Comparison of ENCODE assay signal across 8 cellular contexts in the genomic region with DNA sequence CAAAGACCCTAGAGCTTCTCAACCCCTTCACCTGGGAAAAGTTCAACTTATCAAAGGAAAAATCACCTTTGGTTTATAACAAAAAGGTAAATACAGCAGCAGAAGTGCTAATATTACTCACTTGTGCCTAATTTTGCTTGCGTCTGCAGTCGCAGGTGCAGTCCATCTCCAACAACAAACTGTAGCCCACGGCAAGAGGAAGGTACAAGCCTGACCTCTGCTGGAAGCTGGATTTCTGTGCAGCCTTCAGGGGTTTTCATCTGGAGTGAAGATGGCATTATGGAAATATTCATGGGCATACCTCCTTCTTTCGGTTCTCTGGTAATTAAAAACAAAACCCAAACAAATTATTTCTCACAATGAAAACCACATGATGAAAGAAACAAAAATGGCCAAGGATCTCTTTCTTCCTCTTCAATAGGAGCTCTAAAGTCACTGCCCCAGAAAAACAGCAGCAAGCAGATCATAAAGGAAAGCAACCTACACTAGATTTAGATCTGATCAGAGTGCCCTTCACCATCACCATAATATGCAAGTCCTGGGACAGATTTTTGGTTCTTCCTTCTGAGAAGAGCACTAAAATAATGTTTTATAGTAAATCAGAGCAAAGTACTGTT. TPM values are rescaled to one million over a fixed set of nuclear protein-coding genes. Genes with fewer than 3 reads are reported as not detected.
DNase-seq lines count a peak whose midpoint lies in the region; ATAC-seq and TF ChIP-seq lines count a peak whose summit lies in the region.

No MANE protein-coding gene starts in this region.

- no peak overlapping the region for H3K27ac Mint-ChIP-seq in activated naive CD4-positive, alpha-beta T cell treated with anti-CD3 and anti-CD28 coated beads for 36 hours

- H3K27me3 ChIP-seq in Peyer's patch, result no peaks in the 10 kb centered on the region

- H3K36me3 ChIP-seq in Peyer's patch, result no peaks in the 10 kb centered on the region

- TF ChIP-seq CTCF in Peyer's patch (IDR thresholded peaks at IDR 0.05), result peak in 5 of 6 experiments; percentile 17 to 63 (median 53)

- TF ChIP-seq POLR2A in Peyer's patch (IDR thresholded peaks at IDR 0.05), result no peak

- no peaks in the 10 kb centered on the region for H3K9me3 ChIP-seq in Peyer's patch

- CTCF ChIA-PET in activated naive CD4-positive, alpha-beta T cell treated with anti-CD3 and anti-CD28 coated beads for 36 hours (lab: Charles Lee), result interaction anchor here (0.7 to 6.7 kb wide), 6 partner anchors 8 to 787 kb away, joined by 3 to 58 read pairs (median 5); partner anchors contain the start of genes DOP1A and UBE3D

- H3K9me3 Mint-ChIP-seq in activated naive CD4-positive, alpha-beta T cell treated with anti-CD3 and anti-CD28 coated beads for 36 hours, result no peaks in the 10 kb centered on the region

- peaks cover 30% of the 10 kb centered on the region for H3K36me3 Mint-ChIP-seq in activated naive CD4-positive, alpha-beta T cell treated with anti-CD3 and anti-CD28 coated beads for 36 hours (ENCODE audit: low read depth)

- no peaks in the 10 kb centered on the region for H3K27me3 Mint-ChIP-seq in activated naive CD4-positive, alpha-beta T cell treated with anti-CD3 and anti-CD28 coated beads for 36 hours (ENCODE audit: low read depth)

- H3K27ac ChIP-seq in Peyer's patch, result no peak overlapping the region

- peak; percentile 78 for ATAC-seq in GM21526 (IDR thresholded peaks at IDR 0.05; ENCODE audit: low FRiP score, unreplicated experiment)

- H3K4me3 ChIP-seq in Peyer's patch, result no peak overlapping the region

- peak; percentile 45 for DNase-seq in activated naive CD4-positive, alpha-beta T cell treated with anti-CD3 and anti-CD28 coated beads for 36 hours
- DNase-seq in activated naive CD4-positive, alpha-beta T cell treated with anti-CD3 and anti-CD28 coated beads, Interleukin-2, amount 50 U/mL, for 16 hours, result no peak
- DNase-seq in HK-2 (ENCODE audit: unreplicated experiment) (peak; percentile 37), Peyer's patch (peak in 2 of 3 donors; percentile 19 to 64), ecto neural progenitor cell (ENCODE audit: low spot score) (peak; percentile 64), midbrain (lab: John Stamatoyannopoulos, UW) (peak; percentile 48), 8988T (no peak)

- H3K4me1 Mint-ChIP-seq in activated naive CD4-positive, alpha-beta T cell treated with anti-CD3 and anti-CD28 coated beads for 36 hours (ENCODE audit: low read depth), result peaks cover 9% of the 10 kb centered on the region

- H3K4me3 Mint-ChIP-seq in activated naive CD4-positive, alpha-beta T cell treated with anti-CD3 and anti-CD28 coated beads for 36 hours, result no peak overlapping the region

- intact Hi-C loops in activated naive CD4-positive, alpha-beta T cell treated with anti-CD3 and anti-CD28 coated beads for 36 hours (cut with micrococcal nuclease), result loop anchor here (10.0 kb wide), 1 partner anchor 363 kb away; no protein-coding TSS in a partner anchor

- H3K4me1 ChIP-seq in Peyer's patch, result no peaks in the 10 kb centered on the region

RNA-seq across cellular contexts. Expression of gene UBE3D, which starts 7.8 kb away (rescaled TPM):
- total RNA-seq in activated naive CD4-positive, alpha-beta T cell treated with anti-CD3 and anti-CD28 coated beads for 36 hours, result 1 to 10 TPM; 4.3 to 4.6 TPM
- 10 to 100 TPM in 2 of 4 donors, 1 to 10 TPM in 2; 4.0 to 13.2 (median 9.5) TPM for total RNA-seq in Peyer's patch

RNA-seq across cellular contexts. Expression of gene DOP1A, which starts 9.7 kb away (rescaled TPM):
- total RNA-seq in activated naive CD4-positive, alpha-beta T cell treated with anti-CD3 and anti-CD28 coated beads for 36 hours, result 1 to 10 TPM; 5.0 to 6.5 TPM
- total RNA-seq in Peyer's patch, result 10 to 100 TPM; 52.5 to 59.9 (median 58.0) TPM

Comparison
In these comparisons a context has a peak if more than half of its experiments do, and no peak if none do; other contexts are left out.
1. DNase-seq: peak in activated naive CD4-positive, alpha-beta T cell treated with anti-CD3 and anti-CD28 coated beads for 36 hours (single experiment), HK-2 (single experiment), Peyer's patch (2 of 3), ecto neural progenitor cell (single experiment) and midbrain (single experiment); none in activated naive CD4-positive, alpha-beta T cell treated with anti-CD3 and anti-CD28 coated beads, Interleukin-2, amount 50 U/mL, for 16 hours (single experiment) and 8988T (single experiment).
2. RNA of gene DOP1A, which starts 9.7 kb away (total RNA-seq): 52.5 to 59.9 TPM in Peyer's patch; 5.0 to 6.5 TPM in activated naive CD4-positive, alpha-beta T cell treated with anti-CD3 and anti-CD28 coated beads for 36 hours; every median in the first group is over 4 times any median in the second.